In genomic region chr10:130440494-130440893, GRCh38 we compare ENCODE assay signal across 26 cellular contexts.
"Had no signal": no experiment of that assay in that cellular context is flagged by ENCODE, and none has a peak within 500 bp of the region (broad histone marks: within the 10 kb centered on the region; RNA-seq: fewer than 3 reads in every experiment).

No MANE protein-coding gene starts in this region.

- ATAC-seq: natural killer cell; psoas muscle; right lobe of liver; stimulated activated memory B cell treated with anti-CD40 and anti-IgM and Interleukin-4, amounts not matched to agents 10 μg/mL and 1 μg/mL and 100 μg/mL, for 72 hours; stimulated activated naive CD8-positive, alpha-beta T cell treated with anti-CD3 and anti-CD28 coated beads, Interleukin-15, amount 100 ng/mL, for 72 hours had no signal

- H3K27ac ChIP-seq: left ventricle myocardium inferior, neural progenitor cell, neutrophil, parathyroid adenoma, psoas muscle, right lobe of liver, tibial nerve, upper lobe of left lung had no signal

- H3K79me2 ChIP-seq: parathyroid adenoma had no signal

- DNase-seq: hippocampal formation; immature natural killer cell; left ventricle myocardium inferior; mesendoderm; naive B cell; natural killer cell; nephron progenitor cell; occipital lobe; psoas muscle; right lobe of liver; stimulated activated CD4-positive, alpha-beta T cell treated with anti-CD3 and anti-CD28 coated beads, Interleukin-1b, Interleukin-23, amount 100 ng/mL, for 48 hours; stimulated activated CD4-positive, alpha-beta T cell treated with anti-CD3 and anti-CD28 coated beads, Interleukin-2, amount 100 ng/mL, for 48 hours; stimulated activated CD4-positive, alpha-beta T cell treated with anti-CD3 and anti-CD28 coated beads, Interleukin-4, amount 100 ng/mL, for 4 hours; stimulated activated CD8-positive, alpha-beta memory T cell treated with anti-CD3 and anti-CD28 coated beads, Interleukin-4, amount 100 ng/mL, for 48 hours; stimulated activated naive CD4-positive, alpha-beta T cell treated with Interleukin-2 at 50 U/mL for 16 hours; stimulated activated naive CD8-positive, alpha-beta T cell treated with anti-CD3 and anti-CD28 coated beads, Interleukin-15, amount 100 ng/mL, for 72 hours; substantia nigra; upper lobe of left lung had no signal

- H3K27me3 ChIP-seq: neural progenitor cell, neutrophil, tibial nerve, upper lobe of left lung had no signal

- H3K27me3 Mint-ChIP-seq: naive B cell; stimulated activated memory B cell treated with anti-CD40 and anti-IgM and Interleukin-4, amounts not matched to agents 10 μg/mL and 1 μg/mL and 100 μg/mL, for 72 hours; stimulated activated naive CD8-positive, alpha-beta T cell treated with anti-CD3 and anti-CD28 coated beads, Interleukin-15, amount 100 ng/mL, for 72 hours had no signal

- H3K9me3 ChIP-seq: left ventricle myocardium inferior, neutrophil, psoas muscle, right lobe of liver, upper lobe of left lung had no signal

- H3K9ac ChIP-seq: neural progenitor cell, parathyroid adenoma had no signal

- H3K4me1 ChIP-seq: left ventricle myocardium inferior, neural progenitor cell, parathyroid adenoma, psoas muscle, right lobe of liver, tibial nerve, upper lobe of left lung had no signal

- H3K27ac Mint-ChIP-seq: immature natural killer cell; mesothelial cell of epicardium; naive B cell; natural killer cell; neural progenitor cell; stimulated activated memory B cell treated with anti-CD40 and anti-IgM and Interleukin-4, amounts not matched to agents 10 μg/mL and 1 μg/mL and 100 μg/mL, for 72 hours had no signal

- H3K4me2 ChIP-seq: neural progenitor cell, smooth muscle cell had no signal

- H3K4me3 ChIP-seq: left ventricle myocardium inferior, lung, neural progenitor cell, psoas muscle, right lobe of liver, smooth muscle cell, tibial nerve, upper lobe of left lung had no signal

- H2AFZ ChIP-seq: neural progenitor cell, parathyroid adenoma had no signal

- H3K4me3 Mint-ChIP-seq: immature natural killer cell; mesothelial cell of epicardium; natural killer cell; nephron progenitor cell; neural progenitor cell; stimulated activated memory B cell treated with anti-CD40 and anti-IgM and Interleukin-4, amounts not matched to agents 10 μg/mL and 1 μg/mL and 100 μg/mL, for 72 hours; stimulated activated naive CD8-positive, alpha-beta T cell treated with anti-CD3 and anti-CD28 coated beads, Interleukin-15, amount 100 ng/mL, for 72 hours had no signal

- H3K36me3 Mint-ChIP-seq: immature natural killer cell; mesothelial cell of epicardium; natural killer cell; neural progenitor cell; stimulated activated memory B cell treated with anti-CD40 and anti-IgM and Interleukin-4, amounts not matched to agents 10 μg/mL and 1 μg/mL and 100 μg/mL, for 72 hours had no signal

- H3K36me3 ChIP-seq: left ventricle myocardium inferior, neural progenitor cell, neutrophil, right lobe of liver, tibial nerve, upper lobe of left lung had no signal

- H3K4me1 Mint-ChIP-seq: immature natural killer cell; mesothelial cell of epicardium; naive B cell; natural killer cell; neural progenitor cell; stimulated activated memory B cell treated with anti-CD40 and anti-IgM and Interleukin-4, amounts not matched to agents 10 μg/mL and 1 μg/mL and 100 μg/mL, for 72 hours; stimulated activated naive CD8-positive, alpha-beta T cell treated with anti-CD3 and anti-CD28 coated beads, Interleukin-15, amount 100 ng/mL, for 72 hours had no signal
